8 cellular contexts compared by ENCODE assay signal in the genomic region with DNA sequence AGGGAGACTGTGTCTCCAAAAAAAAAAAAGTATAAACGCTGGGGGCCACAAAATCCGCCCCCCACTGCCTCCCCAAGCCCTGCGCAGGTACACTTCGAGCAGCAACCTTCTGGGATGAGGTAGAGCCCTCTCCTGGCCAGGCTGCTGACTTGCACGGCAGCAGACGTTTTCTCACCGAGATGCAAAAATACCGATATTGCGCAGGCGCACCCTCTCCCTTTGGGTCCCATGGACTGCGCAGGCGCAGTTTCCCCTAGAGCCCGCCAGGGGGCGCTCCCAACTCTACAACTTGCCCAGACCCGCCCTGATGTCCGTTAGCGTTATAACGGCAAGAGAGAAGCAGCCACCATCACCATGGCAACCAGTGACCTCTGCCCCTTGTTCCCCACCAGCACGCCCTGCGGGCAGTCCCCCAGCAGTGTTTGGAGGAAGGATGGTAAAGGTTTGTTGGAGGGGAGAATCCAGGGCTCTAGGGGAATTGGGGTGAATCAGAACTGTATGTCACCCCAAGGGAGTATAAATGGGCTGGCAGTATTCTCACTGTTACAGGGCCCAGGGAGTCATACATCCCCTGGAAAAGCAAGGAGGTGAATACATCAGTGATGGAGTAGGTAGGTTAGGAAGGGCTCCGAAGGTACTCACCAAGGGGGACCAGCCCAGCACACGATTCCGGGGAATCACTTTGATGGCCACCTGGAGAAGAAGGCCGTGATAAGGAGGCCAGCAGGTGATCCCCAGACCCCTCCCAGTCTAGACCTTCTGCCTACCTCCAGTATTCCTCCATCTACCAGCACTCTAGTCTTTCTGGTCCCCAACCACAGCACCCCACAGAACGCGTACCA. TPM values are rescaled to one million over a fixed set of nuclear protein-coding genes. Genes with fewer than 3 reads are reported as not detected.
DNase-seq lines count a peak whose midpoint lies in the region; ATAC-seq and TF ChIP-seq lines count a peak whose summit lies in the region.

No MANE protein-coding gene starts in this region.

- no peaks in the 10 kb centered on the region for H3K27me3 ChIP-seq in CD4-positive, CD25-positive, alpha-beta regulatory T cell (ENCODE audit: control insufficient read depth, insufficient read depth, low read length)
- H3K27me3 ChIP-seq in PC-9 (ENCODE audit: insufficient read depth, low read depth) (no peaks in the 10 kb centered on the region), muscle layer of duodenum (ENCODE audit: low read depth, low read length) (no peaks in the 10 kb centered on the region)

- TF ChIP-seq CTCF in GM20000 (IDR thresholded peaks at IDR 0.05; ENCODE audit: extremely low read depth, missing control alignments) = peak; percentile 40
- TF ChIP-seq CTCF in PC-9 (conservative IDR thresholded peaks at IDR 0.05) = peak; percentile 80

- intact Hi-C loops in PC-9 (cut with micrococcal nuclease; ENCODE audit: unreplicated experiment) = loop anchor here (1.0 to 5.0 kb wide), 2 partner anchors 140 to 155 kb away; partner anchors contain the start of gene CCDC120

- CTCF ChIA-PET in PC-9 (lab: Charles Lee) = no interaction called here

- H3K27me3 Mint-ChIP-seq in CD4-positive, CD25-positive, alpha-beta regulatory T cell = peaks cover 4% of the 10 kb centered on the region

- no peaks in the 10 kb centered on the region for H3K79me2 ChIP-seq in PC-9 (ENCODE audit: low read depth)

- peak overlapping the region; percentile 89 for H3K27ac ChIP-seq in CD4-positive, CD25-positive, alpha-beta regulatory T cell (ENCODE audit: insufficient read depth, low read length, poor library complexity, severe bottlenecking)
- no peak overlapping the region for H3K27ac ChIP-seq in PC-9
- H3K27ac ChIP-seq in muscle layer of duodenum (ENCODE audit: low read length) = peak overlapping the region; percentile 31

- POLR2A ChIA-PET in PC-9 (lab: Charles Lee; ENCODE audit: unreplicated experiment) = no interaction called here

- H3K4me3 ChIP-seq in CD4-positive, CD25-positive, alpha-beta regulatory T cell (ENCODE audit: low read depth, low read length) = peak overlapping the region; percentile 96
- H3K4me3 ChIP-seq in PC-9 (no peak overlapping the region), muscle layer of duodenum (ENCODE audit: low read depth in 1 of 2, low read length in 2 of 2) (peak overlapping the region; percentile 32 to 33)

- no peak overlapping the region for H2AFZ ChIP-seq in PC-9

- H3K36me3 Mint-ChIP-seq in CD4-positive, CD25-positive, alpha-beta regulatory T cell = peaks cover 40% of the 10 kb centered on the region

- H3F3A ChIP-seq in PC-9 (ENCODE audit: insufficient read depth, low read depth) = no peaks in the 10 kb centered on the region

- DNase-seq in CD4-positive, CD25-positive, alpha-beta regulatory T cell = peak; percentile 80 to 92 (median 92)
- DNase-seq in GM20000 (ENCODE audit: low spot score) (peak; percentile 79), KG1 (lab: John Stamatoyannopoulos, UW) (peak; percentile 60), PC-9 (peak; percentile 70 to 75)
- peak; percentile 93 to 94 for DNase-seq in activated T-cell treated with anti-CD3 and anti-CD28 coated beads, Interleukin-2, amount 50 U/mL, for 48 hours
- DNase-seq in stimulated activated CD8-positive, alpha-beta memory T cell treated with anti-CD3 and anti-CD28 coated beads, Interleukin-7, amount 100 ng/mL, for 24 hours (ENCODE audit: low read depth) = peak; percentile 63

- H3K4me1 Mint-ChIP-seq in CD4-positive, CD25-positive, alpha-beta regulatory T cell = peaks cover 10 to 83% (median 13%) of the 10 kb centered on the region in 4 donors

- no peaks in the 10 kb centered on the region for H3K9me3 ChIP-seq in CD4-positive, CD25-positive, alpha-beta regulatory T cell (ENCODE audit: control insufficient read depth in 2 of 2, low read length in 2 of 2)
- H3K9me3 ChIP-seq in PC-9 (ENCODE audit: insufficient read depth, low read depth) = no peaks in the 10 kb centered on the region
- no peaks in the 10 kb centered on the region for H3K9me3 ChIP-seq in muscle layer of duodenum (ENCODE audit: control insufficient read depth in 1 of 2, low read length in 2 of 2)

- H3K4me1 ChIP-seq in CD4-positive, CD25-positive, alpha-beta regulatory T cell (ENCODE audit: control insufficient read depth, insufficient read depth, low read length, poor library complexity, severe bottlenecking) = peaks cover 64% of the 10 kb centered on the region
- H3K4me1 ChIP-seq in PC-9 (replicated peaks; ENCODE audit: insufficient read depth) (no peaks in the 10 kb centered on the region), muscle layer of duodenum (ENCODE audit: control insufficient read depth in 1 of 2, insufficient read depth in 2 of 2, low read length in 2 of 2) (peaks cover 0 to 8% of the 10 kb centered on the region in 2 donors)

- peak overlapping the region; percentile 38; the same call in 1 of the 2 replicates for H3K4me2 ChIP-seq in PC-9

- no peaks in the 10 kb centered on the region for H3K9me3 Mint-ChIP-seq in CD4-positive, CD25-positive, alpha-beta regulatory T cell

- H3K36me3 ChIP-seq in CD4-positive, CD25-positive, alpha-beta regulatory T cell (ENCODE audit: control insufficient read depth, insufficient read depth, low read length) = peaks cover 49% of the 10 kb centered on the region
- H3K36me3 ChIP-seq in PC-9 (ENCODE audit: low read depth) (no peaks in the 10 kb centered on the region), muscle layer of duodenum (ENCODE audit: control insufficient read depth in 1 of 2, insufficient read depth in 2 of 2, low read length in 2 of 2) (peaks cover 9 to 13% of the 10 kb centered on the region in 2 donors)

- BruUV-seq in PC-9 (replicated peaks; lab: Mats Ljungman, UMichigan) = no TSS peak

- peak; percentile 24 to 36 for ATAC-seq in CD4-positive, CD25-positive, alpha-beta regulatory T cell (ENCODE audit: low read depth in 2 of 2)
- ATAC-seq in esophagus mucosa = peak; percentile 75

- no peaks in the 10 kb centered on the region for H4K20me1 ChIP-seq in PC-9 (ENCODE audit: insufficient read depth)

- no peaks in the 10 kb centered on the region for H3K9me2 ChIP-seq in PC-9 (ENCODE audit: insufficient read depth)

- H3K4me3 Mint-ChIP-seq in CD4-positive, CD25-positive, alpha-beta regulatory T cell = peak overlapping the region; percentile 94 to 97 (median 96)

- H3K27ac Mint-ChIP-seq in CD4-positive, CD25-positive, alpha-beta regulatory T cell = peak overlapping the region; percentile 91 to 95 (median 94)

RNA-seq across cellular contexts. Expression of gene PIM2, which starts 1.5 kb away (rescaled TPM):
- 391 TPM for total RNA-seq in CD4-positive, CD25-positive, alpha-beta regulatory T cell
- polyA plus RNA-seq in CD4-positive, CD25-positive, alpha-beta regulatory T cell = 100 to 1,000 TPM; 475 to 549 (median 501) TPM
- total RNA-seq in PC-9 (2021) (3.6 and 4.4 TPM in 2 replicates), esophagus mucosa (4.4 TPM)

RNA-seq across cellular contexts. Expression of gene SLC35A2, which starts 5.9 kb away (rescaled TPM):
- total RNA-seq in CD4-positive, CD25-positive, alpha-beta regulatory T cell = 50.0 TPM
- 10 to 100 TPM in 2 of 4 donors, 1 to 10 TPM in 2; 7.4 to 13.8 (median 9.0) TPM for polyA plus RNA-seq in CD4-positive, CD25-positive, alpha-beta regulatory T cell
- total RNA-seq in PC-9 (2021) (24.1 and 29.6 TPM in 2 replicates), esophagus mucosa (17.4 TPM)

RNA-seq across cellular contexts. Expression of gene PQBP1, which starts 19.6 kb away (rescaled TPM):
- total RNA-seq in CD4-positive, CD25-positive, alpha-beta regulatory T cell = 70.0 TPM
- 10 to 100 TPM; 83.7 to 98.9 (median 95.8) TPM for polyA plus RNA-seq in CD4-positive, CD25-positive, alpha-beta regulatory T cell
- 36.4 and 39.4 TPM in 2 replicates for total RNA-seq in PC-9 (2021)
- 53.5 TPM for total RNA-seq in esophagus mucosa

RNA-seq across cellular contexts. Expression of gene TIMM17B, which starts 19.8 kb away (rescaled TPM):
- 31.4 TPM for total RNA-seq in CD4-positive, CD25-positive, alpha-beta regulatory T cell
- 10 to 100 TPM; 47.6 to 65.1 (median 55.2) TPM for polyA plus RNA-seq in CD4-positive, CD25-positive, alpha-beta regulatory T cell
- 44.9 and 54.1 TPM in 2 replicates for total RNA-seq in PC-9 (2021)
- 33.9 TPM for total RNA-seq in esophagus mucosa

RNA-seq across cellular contexts. Expression of gene OTUD5, which starts 40.0 kb away (rescaled TPM):
- 110 TPM for total RNA-seq in CD4-positive, CD25-positive, alpha-beta regulatory T cell
- polyA plus RNA-seq in CD4-positive, CD25-positive, alpha-beta regulatory T cell = 10 to 100 TPM; 20.2 to 38.2 (median 26.4) TPM
- total RNA-seq in PC-9 (2021) = 34.6 and 37.1 TPM in 2 replicates
- 20.3 TPM for total RNA-seq in esophagus mucosa

Comparison
In these comparisons a context has a peak if more than half of its experiments do, and no peak if none do; other contexts are left out.
1. RNA of gene PIM2, which starts 1.5 kb away (total RNA-seq): 391 TPM in CD4-positive, CD25-positive, alpha-beta regulatory T cell (single experiment); 3.6 to 4.4 TPM in PC-9 and 4.4 TPM in esophagus mucosa (single experiment); every median in the first group is over 10 times any median in the second.
2. Peak in every context shown above with its lines, with median percentiles within 50 percentile points of each other: DNase-seq.